Comparison of ENCODE assay signal across 9 cellular contexts in the genomic region with DNA sequence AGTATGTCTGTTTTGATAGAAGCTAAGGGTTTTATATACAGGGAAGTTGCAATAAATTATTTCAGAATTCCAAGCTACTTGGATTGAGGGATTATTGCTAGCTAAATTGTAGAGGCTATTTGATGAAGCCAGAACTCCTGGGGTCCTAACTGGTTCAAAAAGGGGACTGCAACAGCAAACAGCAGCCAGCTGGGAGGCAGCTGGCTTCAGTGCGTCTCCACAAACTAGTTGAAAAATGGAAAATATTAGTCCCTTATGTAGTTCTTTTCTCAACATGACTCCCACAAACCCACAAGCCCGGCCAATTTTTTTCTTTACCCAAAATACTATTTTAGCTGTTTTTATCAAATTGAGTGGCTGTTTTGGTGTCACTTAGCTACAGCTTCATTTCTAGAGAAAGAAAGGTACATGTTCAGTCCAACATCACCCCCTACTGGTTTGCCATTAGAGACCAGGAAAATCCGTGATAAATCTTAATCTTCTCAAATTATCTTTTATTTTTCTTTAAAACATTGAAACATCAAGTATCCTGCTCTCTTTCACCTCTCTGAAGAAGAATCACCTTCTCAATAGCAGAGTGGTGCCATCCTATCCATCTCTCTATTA.
DNase-seq lines count a peak whose midpoint lies in the region; ATAC-seq and TF ChIP-seq lines count a peak whose summit lies in the region.
"Had no signal": no experiment of that assay in that cellular context is flagged by ENCODE, and none has a peak within 500 bp of the region (broad histone marks: within the 10 kb centered on the region; RNA-seq: fewer than 3 reads in every experiment).

No MANE protein-coding gene starts in this region.

- H2BK15ac ChIP-seq in IMR-90 (ENCODE audit: low read depth, low read length): no peak overlapping the region
- no peak overlapping the region for H2BK15ac ChIP-seq in mesendoderm (replicated peaks; ENCODE audit: low read depth)

- H3K4me1 Mint-ChIP-seq in naive thymus-derived CD8-positive, alpha-beta T cell: no peaks in the 10 kb centered on the region
- H3K4me1 Mint-ChIP-seq: activated CD4-positive, alpha-beta T cell treated with anti-CD3 and anti-CD28 coated beads, Interleukin-2, amount 10 ng/mL, durations not matched to agents 7 days and 5 days had no signal

- no peak overlapping the region for H4K91ac ChIP-seq in IMR-90 (ENCODE audit: insufficient read depth, low read depth, low read length)

- no peak overlapping the region for H2AK9ac ChIP-seq in IMR-90 (replicated peaks; ENCODE audit: low read depth, low read length, poor library complexity)

- H4K8ac ChIP-seq in IMR-90 (ENCODE audit: low read depth in 2 of 2, low read length in 2 of 2) (no peak overlapping the region), mesendoderm (ENCODE audit: low read depth, low read length) (no peak overlapping the region)

- BruUV-seq in IMR-90 (replicated peaks; lab: Mats Ljungman, UMichigan): no TSS peak

- no peaks in the 10 kb centered on the region for H3K36me3 Mint-ChIP-seq in naive thymus-derived CD8-positive, alpha-beta T cell

- H3K18ac ChIP-seq in IMR-90 (ENCODE audit: low read depth, low read length): no peak overlapping the region
- no peak overlapping the region for H3K18ac ChIP-seq in mesendoderm (ENCODE audit: low read length)

- no peaks in the 10 kb centered on the region for H3K9me1 ChIP-seq in IMR-90 (ENCODE audit: insufficient read depth, low read length)

- no peak overlapping the region for H3K4me2 ChIP-seq in IMR-90 (ENCODE audit: low read depth, low read length)
- H3K4me2 ChIP-seq in mesendoderm (ENCODE audit: low read length): no peak overlapping the region

- CTCF ChIA-PET in IMR-90 (lab: Yijun Ruan, JAX): interaction anchor here (0.9 to 1.4 kb wide), 2 partner anchors 12 to 1219 kb away, joined by 3 read pairs; no protein-coding TSS in a partner anchor

- POLR2A ChIA-PET in IMR-90 (lab: Charles Lee; ENCODE audit: unreplicated experiment): no interaction called here
- POLR2A ChIA-PET in naive thymus-derived CD8-positive, alpha-beta T cell (lab: Charles Lee): no interaction called here

- H3K9ac ChIP-seq in IMR-90 (ENCODE audit: low read depth, low read length) (no peak overlapping the region), mesendoderm (ENCODE audit: low read length) (no peak overlapping the region)

- in situ Hi-C loops in IMR-90 (cut with MboI; ENCODE audit: low sequenced_read_pairs) (no loop called here), brain microvascular endothelial cell (cut with HindIII; ENCODE audit: low pct_ligation_motif_present, low sequenced_read_pairs) (no loop called here)

- H2BK120ac ChIP-seq in IMR-90 (ENCODE audit: low read depth, low read length) (no peak overlapping the region), mesendoderm (ENCODE audit: low read depth, low read length) (no peak overlapping the region)

- H2AFZ ChIP-seq in IMR-90 (replicated peaks; ENCODE audit: low read length, poor library complexity): no peak overlapping the region

- TF ChIP-seq POLR2A in IMR-90 (IDR thresholded peaks at IDR 0.05; ENCODE audit: low read depth, low read length): no peak

- DNase-seq in EL: peak; percentile 11
- peak; percentile 10 for DNase-seq in IMR-90
- DNase-seq in brain microvascular endothelial cell: peak; percentile 18
- peak; percentile 33 for DNase-seq in mesendoderm
- no peak for DNase-seq in NK-92 (lab: John Stamatoyannopoulos, UW; ENCODE audit: unreplicated experiment)
- DNase-seq in naive thymus-derived CD8-positive, alpha-beta T cell: no peak
- DNase-seq: activated CD4-positive, alpha-beta T cell treated with anti-CD3 and anti-CD28 coated beads, Interleukin-2, amount 10 ng/mL, durations not matched to agents 7 days and 5 days had no signal

- H4K5ac ChIP-seq in IMR-90 (ENCODE audit: low read depth, low read length): no peak overlapping the region
- H4K5ac ChIP-seq in mesendoderm (ENCODE audit: low read length): no peak overlapping the region

- H3K36me3 ChIP-seq in IMR-90 (ENCODE audit: control insufficient read depth, insufficient read depth, low read length): no peaks in the 10 kb centered on the region
- H3K36me3 ChIP-seq in brain microvascular endothelial cell (replicated peaks): no peaks in the 10 kb centered on the region
- no peaks in the 10 kb centered on the region for H3K36me3 ChIP-seq in mesendoderm (ENCODE audit: control insufficient read depth, insufficient read depth, low read length)

- TF ChIP-seq RAD21 in IMR-90 (IDR thresholded peaks at IDR 0.05; ENCODE audit: low read length): peak; percentile 43

- H3K9me3 Mint-ChIP-seq in naive thymus-derived CD8-positive, alpha-beta T cell: no peaks in the 10 kb centered on the region
- H3K9me3 Mint-ChIP-seq: activated CD4-positive, alpha-beta T cell treated with anti-CD3 and anti-CD28 coated beads, Interleukin-2, amount 10 ng/mL, durations not matched to agents 7 days and 5 days had no signal

- TF ChIP-seq CTCF in IMR-90 (conservative IDR thresholded peaks at IDR 0.05; ENCODE audit: low read depth, low read length): peak; percentile 44
- peak; percentile 47 for TF ChIP-seq CTCF in brain microvascular endothelial cell (IDR thresholded peaks at IDR 0.05; ENCODE audit: low read depth, low read length, missing control alignments)

- H3K4me1 ChIP-seq in IMR-90 (ENCODE audit: control insufficient read depth, insufficient read depth, low read length) (no peaks in the 10 kb centered on the region), mesendoderm (ENCODE audit: control insufficient read depth, low read depth, low read length) (no peaks in the 10 kb centered on the region)

- no peaks in the 10 kb centered on the region for H3K79me1 ChIP-seq in IMR-90 (ENCODE audit: low read depth in 1 of 2, low read length in 2 of 2)
- no peaks in the 10 kb centered on the region for H3K79me1 ChIP-seq in mesendoderm (ENCODE audit: low read length)

- no peaks in the 10 kb centered on the region for H3K27me3 Mint-ChIP-seq in naive thymus-derived CD8-positive, alpha-beta T cell
- H3K27me3 Mint-ChIP-seq: activated CD4-positive, alpha-beta T cell treated with anti-CD3 and anti-CD28 coated beads, Interleukin-2, amount 10 ng/mL, durations not matched to agents 7 days and 5 days had no signal

- H3K27me3 ChIP-seq in IMR-90 (ENCODE audit: control insufficient read depth, insufficient read depth, low read length) (peaks cover 9% of the 10 kb centered on the region), brain microvascular endothelial cell (replicated peaks) (no peaks in the 10 kb centered on the region), mesendoderm (ENCODE audit: insufficient read depth, low read length, poor library complexity) (no peaks in the 10 kb centered on the region)

- no CpG with 5 or more reads among the region's 3 CpGs for WGBS in IMR-90 (ENCODE audit: extremely low coverage in 2 of 2, insufficient read length in 1 of 2), 2 experiments
- no CpG with 5 or more reads among the region's 3 CpGs for WGBS in mesendoderm (ENCODE audit: extremely low coverage, insufficient coverage, low lambda C conversion rate)

- ATAC-seq in IMR-90 (ENCODE audit: low read depth): no peak
- no peak for ATAC-seq in GM19397 (IDR thresholded peaks at IDR 0.05; ENCODE audit: unreplicated experiment)
- ATAC-seq in naive thymus-derived CD8-positive, alpha-beta T cell: no peak
- ATAC-seq in esophagus mucosa: no peak

- H4K20me1 ChIP-seq in IMR-90 (ENCODE audit: insufficient read depth, low read length): no peaks in the 10 kb centered on the region

- H2BK5ac ChIP-seq in IMR-90 (ENCODE audit: low read depth, low read length, poor library complexity, severe bottlenecking) (no peak overlapping the region), mesendoderm (ENCODE audit: low read length) (no peak overlapping the region)

- H3K4me3 ChIP-seq in IMR-90 (ENCODE audit: insufficient read depth, low read depth, low read length) (no peak overlapping the region), brain microvascular endothelial cell (ENCODE audit: low read depth, low read length) (no peak overlapping the region), mesendoderm (ENCODE audit: low read length) (no peak overlapping the region)

- dilution Hi-C loops in IMR-90 (cut with HindIII; ENCODE audit: low sequenced_read_pairs, unreplicated experiment): no loop called here

- intact Hi-C loops in IMR-90 (cut with micrococcal nuclease): no loop called here

- H3K56ac ChIP-seq in IMR-90 (ENCODE audit: extremely low read depth, insufficient read depth, low read length) (no peak overlapping the region), mesendoderm (ENCODE audit: low read length) (peak overlapping the region; percentile 56)

- H3K4me3 Mint-ChIP-seq in naive thymus-derived CD8-positive, alpha-beta T cell: no peak overlapping the region
- H3K4me3 Mint-ChIP-seq: activated CD4-positive, alpha-beta T cell treated with anti-CD3 and anti-CD28 coated beads, Interleukin-2, amount 10 ng/mL, durations not matched to agents 7 days and 5 days had no signal

- no peaks in the 10 kb centered on the region for H3K79me2 ChIP-seq in mesendoderm (ENCODE audit: control insufficient read depth, insufficient read depth, low read length)

- H3K27ac Mint-ChIP-seq in naive thymus-derived CD8-positive, alpha-beta T cell: no peak overlapping the region
- H3K27ac Mint-ChIP-seq: activated CD4-positive, alpha-beta T cell treated with anti-CD3 and anti-CD28 coated beads, Interleukin-2, amount 10 ng/mL, durations not matched to agents 7 days and 5 days had no signal

- H3K23ac ChIP-seq in IMR-90 (ENCODE audit: low read depth, low read length): no peak overlapping the region
- H3K23ac ChIP-seq in mesendoderm (ENCODE audit: low read length): no peak overlapping the region

- H3K9me3 ChIP-seq in IMR-90 (ENCODE audit: control insufficient read depth, insufficient read depth, low read length): no peaks in the 10 kb centered on the region

- H3K27ac ChIP-seq in IMR-90 (ENCODE audit: insufficient read depth, low read length): no peak overlapping the region
- H3K27ac ChIP-seq in brain microvascular endothelial cell: no peak overlapping the region
- no peak overlapping the region for H3K27ac ChIP-seq in mesendoderm (ENCODE audit: low read depth, low read length)

- H2AK5ac ChIP-seq in IMR-90 (ENCODE audit: low read depth, low read length) (no peak overlapping the region), mesendoderm (ENCODE audit: low read length) (no peak overlapping the region)

- H2BK20ac ChIP-seq in IMR-90 (ENCODE audit: low read depth, low read length): no peak overlapping the region

- H3K4ac ChIP-seq in IMR-90 (ENCODE audit: low read depth, low read length) (no peak overlapping the region), mesendoderm (ENCODE audit: low read depth, low read length) (no peak overlapping the region)

- H3K14ac ChIP-seq in IMR-90 (replicated peaks; ENCODE audit: low read depth, low read length): no peak overlapping the region

TF ChIP-seq in IMR-90, 13 proteins besides CTCF, POLR2A, EP300 and RAD21:
- TF ChIP-seq SMC3 (IDR thresholded peaks at IDR 0.05; ENCODE audit: low read depth, low read length): 0 out of 2 replicates have a peak, but pooled peaks have one; percentile 11
- no peak for TF ChIP-seq BHLHE40 (IDR thresholded peaks at IDR 0.05; ENCODE audit: low read depth, low read length)

Comparison
In these comparisons a context has a peak if more than half of its experiments do, and no peak if none do; other contexts are left out.
1. DNase-seq: peak in EL (single experiment), IMR-90 (single experiment), brain microvascular endothelial cell (single experiment) and mesendoderm (single experiment); none in NK-92 (single experiment) and naive thymus-derived CD8-positive, alpha-beta T cell (0 of 10).